ENCODE assay signal across 12 cellular contexts in the genomic region with DNA sequence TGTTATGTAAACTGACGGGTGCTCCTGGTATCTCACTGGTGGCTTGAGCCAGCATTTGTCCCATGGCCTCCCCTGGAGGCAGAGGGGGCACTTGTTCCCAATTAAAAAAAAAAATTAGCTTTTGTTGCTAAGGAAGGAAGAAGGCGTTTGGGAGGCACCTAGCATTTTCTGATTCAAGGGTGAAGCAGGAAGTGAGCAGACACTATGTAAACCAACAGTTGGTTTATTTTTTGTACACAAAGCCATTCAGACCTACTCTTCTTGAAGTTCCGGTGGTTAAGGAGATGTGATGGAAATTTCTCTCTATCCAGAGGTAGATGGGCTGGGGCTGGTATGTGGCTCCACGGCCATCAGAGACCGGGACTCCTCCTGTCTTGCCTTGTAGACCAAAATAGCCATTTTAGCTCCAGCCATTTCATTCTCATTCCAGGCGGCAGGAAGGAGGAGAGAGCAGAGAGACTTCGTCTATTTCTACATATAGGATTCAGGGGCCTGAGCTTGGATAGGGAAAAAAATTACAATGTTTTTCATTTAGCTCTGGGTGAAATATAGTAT.
DNase-seq lines count a peak whose midpoint lies in the region; ATAC-seq and TF ChIP-seq lines count a peak whose summit lies in the region.
"Had no signal": no experiment of that assay in that cellular context is flagged by ENCODE, and none has a peak within 500 bp of the region (broad histone marks: within the 10 kb centered on the region; RNA-seq: fewer than 3 reads in every experiment).

No MANE protein-coding gene starts in this region.

- peaks cover 0 to 59% of the 10 kb centered on the region in 2 donors for H3K36me3 ChIP-seq in gastroesophageal sphincter

- no peak for TF ChIP-seq EP300 in gastroesophageal sphincter (IDR thresholded peaks at IDR 0.05)

- DNase-seq in activated T-cell treated with anti-CD3 and anti-CD28 coated beads, Interleukin-2, amount 50 U/mL, for 24 hours: peak; percentile 32
- DNase-seq in activated T-cell treated with anti-CD3 and anti-CD28 coated beads for 4 hours (no peak), immature natural killer cell (peak in 2 of 3 donors; percentile 24 to 32), coronary artery (ENCODE audit: low spot score) (no peak), HEK293T (ENCODE audit: extremely low spot score) (no peak)
- no peak for DNase-seq in T-helper 2 cell treated with Interferon-gamma antibody and Interleukin-4, amounts not matched to agents 5 μg/mL and 100 μg/mL, for 36 hours (ENCODE audit: low spot score)
- no peak for DNase-seq in stimulated activated naive B cell treated with anti-CD40 and anti-IgM and Interleukin-4, amounts not matched to agents 10 μg/mL and 1 μg/mL and 100 μg/mL, for 72 hours
- DNase-seq: anterior cingulate cortex, NCI-H1417 treated with DMSO at 0.1 percent for 48 hours had no signal

- no peaks in the 10 kb centered on the region for H3K27me3 ChIP-seq in gastroesophageal sphincter

- H3K4me1 Mint-ChIP-seq in activated T-cell treated with anti-CD3 and anti-CD28 coated beads, Interleukin-2, amount 50 U/mL, for 24 hours (ENCODE audit: low read depth): peaks cover 78% of the 10 kb centered on the region
- H3K4me1 Mint-ChIP-seq in T-helper 2 cell treated with Interferon-gamma antibody and Interleukin-4, amounts not matched to agents 5 μg/mL and 100 μg/mL, for 36 hours (ENCODE audit: low read depth): peaks cover 60% of the 10 kb centered on the region
- H3K4me1 Mint-ChIP-seq in immature natural killer cell: peaks cover 59 to 69% of the 10 kb centered on the region in 2 donors
- peaks cover 28 to 48% of the 10 kb centered on the region in 2 donors for H3K4me1 Mint-ChIP-seq in stimulated activated naive B cell treated with anti-CD40 and anti-IgM and Interleukin-4, amounts not matched to agents 10 μg/mL and 1 μg/mL and 100 μg/mL, for 72 hours

- H3K27ac Mint-ChIP-seq in activated T-cell treated with anti-CD3 and anti-CD28 coated beads, Interleukin-2, amount 50 U/mL, for 24 hours: peak overlapping the region; percentile 98
- peak overlapping the region; percentile 98 for H3K27ac Mint-ChIP-seq in T-helper 2 cell treated with Interferon-gamma antibody and Interleukin-4, amounts not matched to agents 5 μg/mL and 100 μg/mL, for 36 hours
- peak overlapping the region; percentile 91 to 98 (median 94) for H3K27ac Mint-ChIP-seq in immature natural killer cell
- H3K27ac Mint-ChIP-seq in stimulated activated naive B cell treated with anti-CD40 and anti-IgM and Interleukin-4, amounts not matched to agents 10 μg/mL and 1 μg/mL and 100 μg/mL, for 72 hours: peak overlapping the region; percentile 84
- H3K27ac Mint-ChIP-seq: type B pancreatic cell had no signal

- peaks cover 26% of the 10 kb centered on the region for H3K36me3 Mint-ChIP-seq in activated T-cell treated with anti-CD3 and anti-CD28 coated beads, Interleukin-2, amount 50 U/mL, for 24 hours (ENCODE audit: low read depth)
- H3K36me3 Mint-ChIP-seq in T-helper 2 cell treated with Interferon-gamma antibody and Interleukin-4, amounts not matched to agents 5 μg/mL and 100 μg/mL, for 36 hours (ENCODE audit: low read depth): peaks cover 19% of the 10 kb centered on the region
- H3K36me3 Mint-ChIP-seq in immature natural killer cell: peaks cover 0 to 5% (median 3%) of the 10 kb centered on the region in 3 donors
- peaks cover 48 to 65% of the 10 kb centered on the region in 2 donors for H3K36me3 Mint-ChIP-seq in stimulated activated naive B cell treated with anti-CD40 and anti-IgM and Interleukin-4, amounts not matched to agents 10 μg/mL and 1 μg/mL and 100 μg/mL, for 72 hours

- TF ChIP-seq CTCF in gastroesophageal sphincter (IDR thresholded peaks at IDR 0.05) (no peak), coronary artery (IDR thresholded peaks at IDR 0.05) (no peak)

- H3K4me3 ChIP-seq in gastroesophageal sphincter (no peak overlapping the region), coronary artery (no peak overlapping the region)
- H3K4me3 ChIP-seq: lung had no signal

- no peaks in the 10 kb centered on the region for H3K4me1 ChIP-seq in gastroesophageal sphincter

- WGBS in gastroesophageal sphincter (ENCODE audit: low coverage in 1 of 2), 2 donors: 69 to 82% methylated on average over 3 to 7 of the region's 7 CpGs

- CTCF ChIA-PET in HEK293T (lab: Yijun Ruan, JAX): no interaction called here

- no peak for TF ChIP-seq POLR2A in gastroesophageal sphincter (IDR thresholded peaks at IDR 0.05)

- peak overlapping the region; percentile 60 for H3K4me3 Mint-ChIP-seq in activated T-cell treated with anti-CD3 and anti-CD28 coated beads, Interleukin-2, amount 50 U/mL, for 24 hours
- peak overlapping the region; percentile 82 for H3K4me3 Mint-ChIP-seq in T-helper 2 cell treated with Interferon-gamma antibody and Interleukin-4, amounts not matched to agents 5 μg/mL and 100 μg/mL, for 36 hours
- peak overlapping the region; percentile 72 to 89 (median 77) for H3K4me3 Mint-ChIP-seq in immature natural killer cell
- H3K4me3 Mint-ChIP-seq in stimulated activated naive B cell treated with anti-CD40 and anti-IgM and Interleukin-4, amounts not matched to agents 10 μg/mL and 1 μg/mL and 100 μg/mL, for 72 hours: no peak overlapping the region
- H3K4me3 Mint-ChIP-seq: type B pancreatic cell had no signal

- no peaks in the 10 kb centered on the region for H3K9me3 ChIP-seq in gastroesophageal sphincter

- H3K27ac ChIP-seq in gastroesophageal sphincter (no peak overlapping the region), coronary artery (no peak overlapping the region)

- H3K27me3 Mint-ChIP-seq in activated T-cell treated with anti-CD3 and anti-CD28 coated beads, Interleukin-2, amount 50 U/mL, for 24 hours: no peaks in the 10 kb centered on the region
- no peaks in the 10 kb centered on the region for H3K27me3 Mint-ChIP-seq in T-helper 2 cell treated with Interferon-gamma antibody and Interleukin-4, amounts not matched to agents 5 μg/mL and 100 μg/mL, for 36 hours (ENCODE audit: low read depth)
- peaks cover 0 to 3% (median 2%) of the 10 kb centered on the region in 3 donors for H3K27me3 Mint-ChIP-seq in immature natural killer cell (ENCODE audit: low read depth in 3 of 3)
- no peaks in the 10 kb centered on the region for H3K27me3 Mint-ChIP-seq in stimulated activated naive B cell treated with anti-CD40 and anti-IgM and Interleukin-4, amounts not matched to agents 10 μg/mL and 1 μg/mL and 100 μg/mL, for 72 hours
- H3K27me3 Mint-ChIP-seq: type B pancreatic cell had no signal

- H3K9me3 Mint-ChIP-seq in activated T-cell treated with anti-CD3 and anti-CD28 coated beads, Interleukin-2, amount 50 U/mL, for 24 hours: peaks cover 4% of the 10 kb centered on the region
- H3K9me3 Mint-ChIP-seq in T-helper 2 cell treated with Interferon-gamma antibody and Interleukin-4, amounts not matched to agents 5 μg/mL and 100 μg/mL, for 36 hours: peaks cover 5% of the 10 kb centered on the region
- peaks cover 0 to 2% (median 0%) of the 10 kb centered on the region in 6 donors for H3K9me3 Mint-ChIP-seq in immature natural killer cell
- no peaks in the 10 kb centered on the region for H3K9me3 Mint-ChIP-seq in stimulated activated naive B cell treated with anti-CD40 and anti-IgM and Interleukin-4, amounts not matched to agents 10 μg/mL and 1 μg/mL and 100 μg/mL, for 72 hours
- H3K9me3 Mint-ChIP-seq: type B pancreatic cell had no signal

- POLR2A ChIA-PET in HEK293T (lab: Yijun Ruan, JAX): no interaction called here

- no peak for ATAC-seq in stimulated activated naive B cell treated with anti-CD40 and anti-IgM and Interleukin-4, amounts not matched to agents 10 μg/mL and 1 μg/mL and 100 μg/mL, for 72 hours (replicated peaks)
- ATAC-seq in gastroesophageal sphincter: no peak

TF ChIP-seq in HEK293T, 16 proteins besides CTCF, POLR2A, EP300 and RAD21:
- TF ChIP-seq ARNT (IDR thresholded peaks at IDR 0.05) (no peak), SUZ12 (IDR thresholded peaks at IDR 0.05) (no peak), BHLHE40 (IDR thresholded peaks at IDR 0.05; ENCODE audit: borderline replicate concordance) (no peak), ZNF384 (IDR thresholded peaks at IDR 0.05) (no peak), ELF4 (IDR thresholded peaks at IDR 0.05) (no peak), FOXA1 (IDR thresholded peaks at IDR 0.05) (no peak)

Comparison
In these comparisons a context has a peak if more than half of its experiments do, and no peak if none do; other contexts are left out.
1. DNase-seq: peak in activated T-cell treated with anti-CD3 and anti-CD28 coated beads, Interleukin-2, amount 50 U/mL, for 24 hours (single experiment) and immature natural killer cell (2 of 3); none in activated T-cell treated with anti-CD3 and anti-CD28 coated beads for 4 hours (single experiment), T-helper 2 cell treated with Interferon-gamma antibody and Interleukin-4, amounts not matched to agents 5 μg/mL and 100 μg/mL, for 36 hours (single experiment), stimulated activated naive B cell treated with anti-CD40 and anti-IgM and Interleukin-4, amounts not matched to agents 10 μg/mL and 1 μg/mL and 100 μg/mL, for 72 hours (single experiment), coronary artery (single experiment) and HEK293T (single experiment).
2. H3K4me3 Mint-ChIP-seq: peak in activated T-cell treated with anti-CD3 and anti-CD28 coated beads, Interleukin-2, amount 50 U/mL, for 24 hours (single experiment), T-helper 2 cell treated with Interferon-gamma antibody and Interleukin-4, amounts not matched to agents 5 μg/mL and 100 μg/mL, for 36 hours (single experiment) and immature natural killer cell (5 of 5); none in stimulated activated naive B cell treated with anti-CD40 and anti-IgM and Interleukin-4, amounts not matched to agents 10 μg/mL and 1 μg/mL and 100 μg/mL, for 72 hours (0 of 2).
3. Peak in every context shown above with its lines, with median percentiles within 50 percentile points of each other: H3K27ac Mint-ChIP-seq.